ENCODE assay signal across 1 cellular context in genomic region chr6:2806664-2807063, GRCh38.
TF ChIP-seq lines count a peak whose summit lies in the region.

No MANE protein-coding gene starts in this region.

TF ChIP-seq in endothelial cell of umbilical vein, 7 proteins besides CTCF, POLR2A, EP300 and RAD21 (continued from another document):
- no peak for TF ChIP-seq MYC (IDR thresholded peaks at IDR 0.05; ENCODE audit: low read depth, low read length)
- no peak for TF ChIP-seq FOS (IDR thresholded peaks at IDR 0.05; ENCODE audit: borderline replicate concordance, insufficient read depth, low read length)
- no peak for TF ChIP-seq GATA2 (IDR thresholded peaks at IDR 0.05; ENCODE audit: insufficient read depth, insufficient read length, low read depth, low read length)
- no peak for TF ChIP-seq EZH2 (IDR thresholded peaks at IDR 0.05; ENCODE audit: borderline replicate concordance, low read depth, low read length, severe bottlenecking)
